Comparison of ENCODE assay signal across 1 cellular context in genomic region chr1:246582301-246583055, GRCh38.
TF ChIP-seq lines count a peak whose summit lies in the region.

No MANE protein-coding gene starts in this region.

TF ChIP-seq in GM12878, 131 proteins besides CTCF, POLR2A, EP300 and RAD21 (continued from another document):
- TF ChIP-seq IKZF2 (IDR thresholded peaks at IDR 0.05) (no peak), ZNF274 (IDR thresholded peaks at IDR 0.05; ENCODE audit: insufficient read depth, insufficient read length) (no peak), SREBF2 (IDR thresholded peaks at IDR 0.05; ENCODE audit: low read length) (no peak)
